ENCODE assay signal across 3 cellular contexts in genomic region chr6:84821314-84821713, GRCh38. TPM values are rescaled to one million over a fixed set of nuclear protein-coding genes. Genes with fewer than 3 reads are reported as not detected.
"Had no signal": no experiment of that assay in that cellular context is flagged by ENCODE, and none has a peak within 500 bp of the region (broad histone marks: within the 10 kb centered on the region; RNA-seq: fewer than 3 reads in every experiment).

No MANE protein-coding gene starts in this region.

RNA-seq across cellular contexts. Expression of gene TBX18, which starts 56.9 kb away (rescaled TPM):
- total RNA-seq: H1, H9 had no signal
- polyA plus RNA-seq: GM23338 had no signal
